1 cellular context compared by ENCODE assay signal in the genomic region with DNA sequence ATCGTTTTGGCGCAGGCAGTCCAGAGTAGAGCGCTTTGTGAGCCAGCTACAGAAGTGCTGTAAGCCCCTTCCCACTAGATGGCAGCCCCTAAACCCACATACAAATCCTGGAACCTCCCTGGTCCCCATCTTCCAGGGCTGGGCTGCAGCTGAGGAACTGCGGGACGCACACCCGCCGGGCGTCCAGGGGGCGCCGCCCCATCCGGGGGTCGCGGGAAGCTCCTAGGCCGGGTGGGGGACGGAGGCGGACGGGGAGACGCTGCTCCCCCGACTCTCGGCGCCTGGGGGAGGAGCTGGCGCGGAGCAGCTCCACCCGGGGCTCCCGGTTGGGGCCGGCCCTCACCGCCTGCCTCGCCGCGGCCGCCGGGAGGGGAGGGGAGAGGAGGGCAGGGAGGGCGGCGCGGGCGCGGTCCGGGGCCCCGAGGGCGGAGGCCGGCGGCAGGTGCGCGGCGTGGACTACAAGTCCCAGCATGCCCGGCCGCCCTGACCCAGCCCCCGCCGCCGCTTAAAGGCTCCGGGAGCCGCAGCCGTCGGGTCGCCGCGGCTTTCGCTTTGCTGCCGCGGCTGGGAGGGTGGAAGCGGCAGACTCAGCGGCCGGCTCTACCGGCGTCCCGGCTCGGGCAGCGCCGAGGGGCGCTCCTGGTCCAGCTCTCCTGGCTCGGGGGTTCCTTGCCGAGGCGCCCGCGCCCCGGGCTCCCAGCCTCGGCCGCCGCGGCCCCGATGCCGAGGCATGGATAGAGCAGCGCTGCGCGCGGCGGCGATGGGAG.
TF ChIP-seq lines count a peak whose summit lies in the region.

Gene KSR1 (plus strand): TSS at position 535 of the 767 bp plus-strand sequence. CDS start 196 bp downstream, at position 731.

TF ChIP-seq in GM12878, 131 proteins besides CTCF, POLR2A, EP300 and RAD21 (continued from another document and continues in another):
- TF ChIP-seq, protein P1, sequence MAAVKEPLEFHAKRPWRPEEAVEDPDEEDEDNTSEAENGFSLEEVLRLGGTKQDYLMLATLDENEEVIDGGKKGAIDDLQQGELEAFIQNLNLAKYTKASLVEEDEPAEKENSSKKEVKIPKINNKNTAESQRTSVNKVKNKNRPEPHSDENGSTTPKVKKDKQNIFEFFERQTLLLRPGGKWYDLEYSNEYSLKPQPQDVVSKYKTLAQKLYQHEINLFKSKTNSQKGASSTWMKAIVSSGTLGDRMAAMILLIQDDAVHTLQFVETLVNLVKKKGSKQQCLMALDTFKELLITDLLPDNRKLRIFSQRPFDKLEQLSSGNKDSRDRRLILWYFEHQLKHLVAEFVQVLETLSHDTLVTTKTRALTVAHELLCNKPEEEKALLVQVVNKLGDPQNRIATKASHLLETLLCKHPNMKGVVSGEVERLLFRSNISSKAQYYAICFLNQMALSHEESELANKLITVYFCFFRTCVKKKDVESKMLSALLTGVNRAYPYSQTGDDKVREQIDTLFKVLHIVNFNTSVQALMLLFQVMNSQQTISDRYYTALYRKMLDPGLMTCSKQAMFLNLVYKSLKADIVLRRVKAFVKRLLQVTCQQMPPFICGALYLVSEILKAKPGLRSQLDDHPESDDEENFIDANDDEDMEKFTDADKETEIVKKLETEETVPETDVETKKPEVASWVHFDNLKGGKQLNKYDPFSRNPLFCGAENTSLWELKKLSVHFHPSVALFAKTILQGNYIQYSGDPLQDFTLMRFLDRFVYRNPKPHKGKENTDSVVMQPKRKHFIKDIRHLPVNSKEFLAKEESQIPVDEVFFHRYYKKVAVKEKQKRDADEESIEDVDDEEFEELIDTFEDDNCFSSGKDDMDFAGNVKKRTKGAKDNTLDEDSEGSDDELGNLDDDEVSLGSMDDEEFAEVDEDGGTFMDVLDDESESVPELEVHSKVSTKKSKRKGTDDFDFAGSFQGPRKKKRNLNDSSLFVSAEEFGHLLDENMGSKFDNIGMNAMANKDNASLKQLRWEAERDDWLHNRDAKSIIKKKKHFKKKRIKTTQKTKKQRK (IDR thresholded peaks at IDR 0.05; ENCODE audit: low read depth, low read length): no peak
- TF ChIP-seq ELK1 (IDR thresholded peaks at IDR 0.05; ENCODE audit: low read depth, low read length) (no peak), ZNF687 (IDR thresholded peaks at IDR 0.05) (0 out of 2 replicates have a peak, but pooled peaks have one; percentile 42), SP1 (IDR thresholded peaks at IDR 0.05; ENCODE audit: low read depth, low read length) (peak; percentile 39), SMC3 (IDR thresholded peaks at IDR 0.05; ENCODE audit: borderline replicate concordance, low read length) (peak; percentile 48; the same call in 1 of the 2 replicates), TAF1 (IDR thresholded peaks at IDR 0.05; ENCODE audit: borderline replicate concordance, low read depth, low read length) (0 out of 2 replicates have a peak, but pooled peaks have one; percentile 23), CHD2 (IDR thresholded peaks at IDR 0.05; ENCODE audit: borderline replicate concordance, low read depth, low read length) (peak; percentile 62), FOXK2 (IDR thresholded peaks at IDR 0.05) (no peak), TCF12 (IDR thresholded peaks at IDR 0.05; ENCODE audit: low read depth, low read length) (peak; percentile 66; the same call in 1 of the 2 replicates), NFXL1 (IDR thresholded peaks at IDR 0.05; ENCODE audit: borderline replicate concordance) (no peak), KLF5 (IDR thresholded peaks at IDR 0.05; ENCODE audit: partially characterized antibody) (peak; percentile 31), NRF1 (conservative IDR thresholded peaks at IDR 0.05; ENCODE audit: low read depth, low read length) (no peak), CHD1 (IDR thresholded peaks at IDR 0.05; ENCODE audit: low read depth, low read length) (no peak), WRNIP1 (IDR thresholded peaks at IDR 0.05; ENCODE audit: borderline replicate concordance, low read depth, low read length) (no peak), CHD4 (IDR thresholded peaks at IDR 0.05) (no peak), HDAC2 (IDR thresholded peaks at IDR 0.05) (no peak), RAD51 (IDR thresholded peaks at IDR 0.05) (no peak), CREM (IDR thresholded peaks at IDR 0.05; ENCODE audit: low read depth) (no peak), IKZF1 (conservative IDR thresholded peaks at IDR 0.05) (peak; percentile 97), MXI1 (IDR thresholded peaks at IDR 0.05; ENCODE audit: low read depth, low read length) (peak; percentile 77), GATAD2B (conservative IDR thresholded peaks at IDR 0.05; ENCODE audit: low read depth) (peak; percentile 74; the same call in 1 of the 2 replicates), YY1 (IDR thresholded peaks at IDR 0.05; ENCODE audit: low read depth, low read length) (peak; percentile 37; the same call in 1 of the 2 replicates), BRCA1 (IDR thresholded peaks at IDR 0.05; ENCODE audit: low read depth, low read length) (no peak), POLR2AphosphoS5 (IDR thresholded peaks at IDR 0.05; ENCODE audit: low read length) (peak; percentile 66; the same call in 1 of the 2 replicates), EED (IDR thresholded peaks at IDR 0.05; ENCODE audit: low read depth) (no peak)
- TF ChIP-seq, protein P2, sequence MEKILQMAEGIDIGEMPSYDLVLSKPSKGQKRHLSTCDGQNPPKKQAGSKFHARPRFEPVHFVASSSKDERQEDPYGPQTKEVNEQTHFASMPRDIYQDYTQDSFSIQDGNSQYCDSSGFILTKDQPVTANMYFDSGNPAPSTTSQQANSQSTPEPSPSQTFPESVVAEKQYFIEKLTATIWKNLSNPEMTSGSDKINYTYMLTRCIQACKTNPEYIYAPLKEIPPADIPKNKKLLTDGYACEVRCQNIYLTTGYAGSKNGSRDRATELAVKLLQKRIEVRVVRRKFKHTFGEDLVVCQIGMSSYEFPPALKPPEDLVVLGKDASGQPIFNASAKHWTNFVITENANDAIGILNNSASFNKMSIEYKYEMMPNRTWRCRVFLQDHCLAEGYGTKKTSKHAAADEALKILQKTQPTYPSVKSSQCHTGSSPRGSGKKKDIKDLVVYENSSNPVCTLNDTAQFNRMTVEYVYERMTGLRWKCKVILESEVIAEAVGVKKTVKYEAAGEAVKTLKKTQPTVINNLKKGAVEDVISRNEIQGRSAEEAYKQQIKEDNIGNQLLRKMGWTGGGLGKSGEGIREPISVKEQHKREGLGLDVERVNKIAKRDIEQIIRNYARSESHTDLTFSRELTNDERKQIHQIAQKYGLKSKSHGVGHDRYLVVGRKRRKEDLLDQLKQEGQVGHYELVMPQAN (conservative IDR thresholded peaks at IDR 0.05): peak; percentile 78
- TF ChIP-seq, protein P3, sequence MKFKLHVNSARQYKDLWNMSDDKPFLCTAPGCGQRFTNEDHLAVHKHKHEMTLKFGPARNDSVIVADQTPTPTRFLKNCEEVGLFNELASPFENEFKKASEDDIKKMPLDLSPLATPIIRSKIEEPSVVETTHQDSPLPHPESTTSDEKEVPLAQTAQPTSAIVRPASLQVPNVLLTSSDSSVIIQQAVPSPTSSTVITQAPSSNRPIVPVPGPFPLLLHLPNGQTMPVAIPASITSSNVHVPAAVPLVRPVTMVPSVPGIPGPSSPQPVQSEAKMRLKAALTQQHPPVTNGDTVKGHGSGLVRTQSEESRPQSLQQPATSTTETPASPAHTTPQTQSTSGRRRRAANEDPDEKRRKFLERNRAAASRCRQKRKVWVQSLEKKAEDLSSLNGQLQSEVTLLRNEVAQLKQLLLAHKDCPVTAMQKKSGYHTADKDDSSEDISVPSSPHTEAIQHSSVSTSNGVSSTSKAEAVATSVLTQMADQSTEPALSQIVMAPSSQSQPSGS (IDR thresholded peaks at IDR 0.05; ENCODE audit: low read length): no peak
- TF ChIP-seq, protein P4, sequence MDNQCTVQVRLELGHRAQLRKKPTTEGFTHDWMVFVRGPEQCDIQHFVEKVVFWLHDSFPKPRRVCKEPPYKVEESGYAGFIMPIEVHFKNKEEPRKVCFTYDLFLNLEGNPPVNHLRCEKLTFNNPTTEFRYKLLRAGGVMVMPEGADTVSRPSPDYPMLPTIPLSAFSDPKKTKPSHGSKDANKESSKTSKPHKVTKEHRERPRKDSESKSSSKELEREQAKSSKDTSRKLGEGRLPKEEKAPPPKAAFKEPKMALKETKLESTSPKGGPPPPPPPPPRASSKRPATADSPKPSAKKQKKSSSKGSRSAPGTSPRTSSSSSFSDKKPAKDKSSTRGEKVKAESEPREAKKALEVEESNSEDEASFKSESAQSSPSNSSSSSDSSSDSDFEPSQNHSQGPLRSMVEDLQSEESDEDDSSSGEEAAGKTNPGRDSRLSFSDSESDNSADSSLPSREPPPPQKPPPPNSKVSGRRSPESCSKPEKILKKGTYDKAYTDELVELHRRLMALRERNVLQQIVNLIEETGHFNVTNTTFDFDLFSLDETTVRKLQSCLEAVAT (IDR thresholded peaks at IDR 0.05): no peak
- TF ChIP-seq, protein P5, sequence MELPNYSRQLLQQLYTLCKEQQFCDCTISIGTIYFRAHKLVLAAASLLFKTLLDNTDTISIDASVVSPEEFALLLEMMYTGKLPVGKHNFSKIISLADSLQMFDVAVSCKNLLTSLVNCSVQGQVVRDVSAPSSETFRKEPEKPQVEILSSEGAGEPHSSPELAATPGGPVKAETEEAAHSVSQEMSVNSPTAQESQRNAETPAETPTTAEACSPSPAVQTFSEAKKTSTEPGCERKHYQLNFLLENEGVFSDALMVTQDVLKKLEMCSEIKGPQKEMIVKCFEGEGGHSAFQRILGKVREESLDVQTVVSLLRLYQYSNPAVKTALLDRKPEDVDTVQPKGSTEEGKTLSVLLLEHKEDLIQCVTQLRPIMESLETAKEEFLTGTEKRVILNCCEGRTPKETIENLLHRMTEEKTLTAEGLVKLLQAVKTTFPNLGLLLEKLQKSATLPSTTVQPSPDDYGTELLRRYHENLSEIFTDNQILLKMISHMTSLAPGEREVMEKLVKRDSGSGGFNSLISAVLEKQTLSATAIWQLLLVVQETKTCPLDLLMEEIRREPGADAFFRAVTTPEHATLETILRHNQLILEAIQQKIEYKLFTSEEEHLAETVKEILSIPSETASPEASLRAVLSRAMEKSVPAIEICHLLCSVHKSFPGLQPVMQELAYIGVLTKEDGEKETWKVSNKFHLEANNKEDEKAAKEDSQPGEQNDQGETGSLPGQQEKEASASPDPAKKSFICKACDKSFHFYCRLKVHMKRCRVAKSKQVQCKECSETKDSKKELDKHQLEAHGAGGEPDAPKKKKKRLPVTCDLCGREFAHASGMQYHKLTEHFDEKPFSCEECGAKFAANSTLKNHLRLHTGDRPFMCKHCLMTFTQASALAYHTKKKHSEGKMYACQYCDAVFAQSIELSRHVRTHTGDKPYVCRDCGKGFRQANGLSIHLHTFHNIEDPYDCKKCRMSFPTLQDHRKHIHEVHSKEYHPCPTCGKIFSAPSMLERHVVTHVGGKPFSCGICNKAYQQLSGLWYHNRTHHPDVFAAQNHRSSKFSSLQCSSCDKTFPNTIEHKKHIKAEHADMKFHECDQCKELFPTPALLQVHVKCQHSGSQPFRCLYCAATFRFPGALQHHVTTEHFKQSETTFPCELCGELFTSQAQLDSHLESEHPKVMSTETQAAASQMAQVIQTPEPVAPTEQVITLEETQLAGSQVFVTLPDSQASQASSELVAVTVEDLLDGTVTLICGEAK (IDR thresholded peaks at IDR 0.05; ENCODE audit: borderline replicate concordance): no peak
- TF ChIP-seq, protein P6, sequence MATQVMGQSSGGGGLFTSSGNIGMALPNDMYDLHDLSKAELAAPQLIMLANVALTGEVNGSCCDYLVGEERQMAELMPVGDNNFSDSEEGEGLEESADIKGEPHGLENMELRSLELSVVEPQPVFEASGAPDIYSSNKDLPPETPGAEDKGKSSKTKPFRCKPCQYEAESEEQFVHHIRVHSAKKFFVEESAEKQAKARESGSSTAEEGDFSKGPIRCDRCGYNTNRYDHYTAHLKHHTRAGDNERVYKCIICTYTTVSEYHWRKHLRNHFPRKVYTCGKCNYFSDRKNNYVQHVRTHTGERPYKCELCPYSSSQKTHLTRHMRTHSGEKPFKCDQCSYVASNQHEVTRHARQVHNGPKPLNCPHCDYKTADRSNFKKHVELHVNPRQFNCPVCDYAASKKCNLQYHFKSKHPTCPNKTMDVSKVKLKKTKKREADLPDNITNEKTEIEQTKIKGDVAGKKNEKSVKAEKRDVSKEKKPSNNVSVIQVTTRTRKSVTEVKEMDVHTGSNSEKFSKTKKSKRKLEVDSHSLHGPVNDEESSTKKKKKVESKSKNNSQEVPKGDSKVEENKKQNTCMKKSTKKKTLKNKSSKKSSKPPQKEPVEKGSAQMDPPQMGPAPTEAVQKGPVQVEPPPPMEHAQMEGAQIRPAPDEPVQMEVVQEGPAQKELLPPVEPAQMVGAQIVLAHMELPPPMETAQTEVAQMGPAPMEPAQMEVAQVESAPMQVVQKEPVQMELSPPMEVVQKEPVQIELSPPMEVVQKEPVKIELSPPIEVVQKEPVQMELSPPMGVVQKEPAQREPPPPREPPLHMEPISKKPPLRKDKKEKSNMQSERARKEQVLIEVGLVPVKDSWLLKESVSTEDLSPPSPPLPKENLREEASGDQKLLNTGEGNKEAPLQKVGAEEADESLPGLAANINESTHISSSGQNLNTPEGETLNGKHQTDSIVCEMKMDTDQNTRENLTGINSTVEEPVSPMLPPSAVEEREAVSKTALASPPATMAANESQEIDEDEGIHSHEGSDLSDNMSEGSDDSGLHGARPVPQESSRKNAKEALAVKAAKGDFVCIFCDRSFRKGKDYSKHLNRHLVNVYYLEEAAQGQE (IDR thresholded peaks at IDR 0.05; ENCODE audit: low read depth, low read length): no peak
